Comparison of ENCODE assay signal across 1 cellular context in the genomic region with DNA sequence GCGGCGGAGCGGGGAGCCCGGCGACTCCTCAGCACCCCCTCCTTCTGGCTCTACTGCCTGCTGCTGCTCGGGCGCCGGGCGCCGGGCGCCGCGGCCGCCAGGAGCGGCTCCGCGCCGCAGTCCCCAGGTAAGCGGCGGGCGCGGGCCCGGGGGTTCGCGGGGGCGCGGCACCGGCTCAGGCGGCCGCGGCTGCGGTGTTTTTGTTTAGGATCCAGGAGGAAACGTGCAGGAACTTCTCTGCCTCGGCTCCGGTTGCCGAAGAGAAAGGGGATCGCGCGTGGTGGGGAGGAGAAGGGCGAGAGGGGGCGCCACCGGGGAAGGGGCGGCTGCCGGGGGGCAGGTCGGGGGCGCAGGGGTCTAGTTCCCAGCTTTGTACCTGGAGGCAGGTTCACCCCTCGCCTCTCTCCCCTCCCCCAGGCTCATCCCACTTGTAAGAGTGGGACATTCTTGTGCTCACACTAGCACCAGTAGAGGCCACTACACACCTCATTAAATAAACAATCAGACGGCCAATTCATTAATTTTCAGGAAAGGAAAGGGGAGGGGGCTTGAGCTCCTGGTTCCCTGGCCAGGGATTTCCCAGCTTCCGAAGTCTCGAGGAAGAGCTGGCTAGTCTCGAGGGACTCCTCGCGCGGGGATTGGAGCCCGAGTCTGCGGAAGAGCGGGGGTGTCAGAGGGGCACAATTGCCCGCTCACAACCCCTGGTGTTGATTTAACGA.
A peak's percentile ranks its signal among the peaks of the same experiment; 100 is the strongest.
TF ChIP-seq lines count a peak whose summit lies in the region.

No MANE protein-coding gene starts in this region.

TF ChIP-seq in HEK293, 187 proteins besides CTCF, POLR2A, EP300 and RAD21 (continued from another document and continues in another):
- TF ChIP-seq ZNF76 (tag by site-specific recombination; IDR thresholded peaks at IDR 0.05; ENCODE audit: borderline replicate concordance, low read depth): peak; percentile 61; the same call in 1 of the 2 replicates
- TF ChIP-seq ZNF324 (tag by site-specific recombination; IDR thresholded peaks at IDR 0.05): 0 out of 2 replicates have a peak, but pooled peaks have one; percentile 28
- TF ChIP-seq PRDM1 (tag by site-specific recombination; IDR thresholded peaks at IDR 0.05): peak; percentile 62; the same call in 1 of the 2 replicates
- no peak for TF ChIP-seq ZNF530 (tag by site-specific recombination; IDR thresholded peaks at IDR 0.05; ENCODE audit: low read depth)
- TF ChIP-seq IKZF3 (tag by site-specific recombination; IDR thresholded peaks at IDR 0.05): peak; percentile 93
- TF ChIP-seq, protein P1, sequence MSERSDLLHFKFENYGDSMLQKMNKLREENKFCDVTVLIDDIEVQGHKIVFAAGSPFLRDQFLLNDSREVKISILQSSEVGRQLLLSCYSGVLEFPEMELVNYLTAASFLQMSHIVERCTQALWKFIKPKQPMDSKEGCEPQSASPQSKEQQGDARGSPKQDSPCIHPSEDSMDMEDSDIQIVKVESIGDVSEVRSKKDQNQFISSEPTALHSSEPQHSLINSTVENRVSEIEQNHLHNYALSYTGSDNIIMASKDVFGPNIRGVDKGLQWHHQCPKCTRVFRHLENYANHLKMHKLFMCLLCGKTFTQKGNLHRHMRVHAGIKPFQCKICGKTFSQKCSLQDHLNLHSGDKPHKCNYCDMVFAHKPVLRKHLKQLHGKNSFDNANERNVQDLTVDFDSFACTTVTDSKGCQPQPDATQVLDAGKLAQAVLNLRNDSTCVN (tag by site-specific recombination; optimal IDR thresholded peaks at IDR 0.05): peak; percentile 67
- 0 out of 2 replicates have a peak, but pooled peaks have one; percentile 21 for TF ChIP-seq GLIS1 (tag by site-specific recombination; IDR thresholded peaks at IDR 0.05)
- peak; percentile 23; the same call in 1 of the 2 replicates for TF ChIP-seq ZIC2 (tag by site-specific recombination; IDR thresholded peaks at IDR 0.05)
- TF ChIP-seq, protein P2, sequence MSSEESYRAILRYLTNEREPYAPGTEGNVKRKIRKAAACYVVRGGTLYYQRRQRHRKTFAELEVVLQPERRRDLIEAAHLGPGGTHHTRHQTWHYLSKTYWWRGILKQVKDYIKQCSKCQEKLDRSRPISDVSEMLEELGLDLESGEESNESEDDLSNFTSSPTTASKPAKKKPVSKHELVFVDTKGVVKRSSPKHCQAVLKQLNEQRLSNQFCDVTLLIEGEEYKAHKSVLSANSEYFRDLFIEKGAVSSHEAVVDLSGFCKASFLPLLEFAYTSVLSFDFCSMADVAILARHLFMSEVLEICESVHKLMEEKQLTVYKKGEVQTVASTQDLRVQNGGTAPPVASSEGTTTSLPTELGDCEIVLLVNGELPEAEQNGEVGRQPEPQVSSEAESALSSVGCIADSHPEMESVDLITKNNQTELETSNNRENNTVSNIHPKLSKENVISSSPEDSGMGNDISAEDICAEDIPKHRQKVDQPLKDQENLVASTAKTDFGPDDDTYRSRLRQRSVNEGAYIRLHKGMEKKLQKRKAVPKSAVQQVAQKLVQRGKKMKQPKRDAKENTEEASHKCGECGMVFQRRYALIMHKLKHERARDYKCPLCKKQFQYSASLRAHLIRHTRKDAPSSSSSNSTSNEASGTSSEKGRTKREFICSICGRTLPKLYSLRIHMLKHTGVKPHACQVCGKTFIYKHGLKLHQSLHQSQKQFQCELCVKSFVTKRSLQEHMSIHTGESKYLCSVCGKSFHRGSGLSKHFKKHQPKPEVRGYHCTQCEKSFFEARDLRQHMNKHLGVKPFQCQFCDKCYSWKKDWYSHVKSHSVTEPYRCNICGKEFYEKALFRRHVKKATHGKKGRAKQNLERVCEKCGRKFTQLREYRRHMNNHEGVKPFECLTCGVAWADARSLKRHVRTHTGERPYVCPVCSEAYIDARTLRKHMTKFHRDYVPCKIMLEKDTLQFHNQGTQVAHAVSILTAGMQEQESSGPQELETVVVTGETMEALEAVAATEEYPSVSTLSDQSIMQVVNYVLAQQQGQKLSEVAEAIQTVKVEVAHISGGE (tag by site-specific recombination; conservative IDR thresholded peaks at IDR 0.05; ENCODE audit: low read depth): no peak; the same call in 1 of the 2 replicates
- TF ChIP-seq MZF1 (tag by site-specific recombination; IDR thresholded peaks at IDR 0.05; ENCODE audit: borderline replicate concordance): peak; percentile 82; the same call in 1 of the 2 replicates
- 0 out of 2 replicates have a peak, but pooled peaks have one; percentile 31 for TF ChIP-seq GFI1B (tag by site-specific recombination; IDR thresholded peaks at IDR 0.05)
- TF ChIP-seq, protein P3, sequence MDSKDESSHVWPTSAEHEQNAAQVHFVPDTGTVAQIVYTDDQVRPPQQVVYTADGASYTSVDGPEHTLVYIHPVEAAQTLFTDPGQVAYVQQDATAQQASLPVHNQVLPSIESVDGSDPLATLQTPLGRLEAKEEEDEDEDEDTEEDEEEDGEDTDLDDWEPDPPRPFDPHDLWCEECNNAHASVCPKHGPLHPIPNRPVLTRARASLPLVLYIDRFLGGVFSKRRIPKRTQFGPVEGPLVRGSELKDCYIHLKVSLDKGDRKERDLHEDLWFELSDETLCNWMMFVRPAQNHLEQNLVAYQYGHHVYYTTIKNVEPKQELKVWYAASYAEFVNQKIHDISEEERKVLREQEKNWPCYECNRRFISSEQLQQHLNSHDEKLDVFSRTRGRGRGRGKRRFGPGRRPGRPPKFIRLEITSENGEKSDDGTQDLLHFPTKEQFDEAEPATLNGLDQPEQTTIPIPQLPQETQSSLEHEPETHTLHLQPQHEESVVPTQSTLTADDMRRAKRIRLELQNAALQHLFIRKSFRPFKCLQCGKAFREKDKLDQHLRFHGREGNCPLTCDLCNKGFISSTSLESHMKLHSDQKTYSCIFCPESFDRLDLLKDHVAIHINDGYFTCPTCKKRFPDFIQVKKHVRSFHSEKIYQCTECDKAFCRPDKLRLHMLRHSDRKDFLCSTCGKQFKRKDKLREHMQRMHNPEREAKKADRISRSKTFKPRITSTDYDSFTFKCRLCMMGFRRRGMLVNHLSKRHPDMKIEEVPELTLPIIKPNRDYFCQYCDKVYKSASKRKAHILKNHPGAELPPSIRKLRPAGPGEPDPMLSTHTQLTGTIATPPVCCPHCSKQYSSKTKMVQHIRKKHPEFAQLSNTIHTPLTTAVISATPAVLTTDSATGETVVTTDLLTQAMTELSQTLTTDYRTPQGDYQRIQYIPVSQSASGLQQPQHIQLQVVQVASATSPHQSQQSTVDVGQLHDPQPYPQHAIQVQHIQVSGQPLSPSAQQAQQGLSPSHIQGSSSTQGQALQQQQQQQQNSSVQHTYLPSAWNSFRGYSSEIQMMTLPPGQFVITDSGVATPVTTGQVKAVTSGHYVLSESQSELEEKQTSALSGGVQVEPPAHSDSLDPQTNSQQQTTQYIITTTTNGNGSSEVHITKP (tag by site-specific recombination; IDR thresholded peaks at IDR 0.05): no peak
- TF ChIP-seq ZBTB20 (tag by site-specific recombination; IDR thresholded peaks at IDR 0.05): peak; percentile 74
- TF ChIP-seq ZBTB48 (tag by site-specific recombination; IDR thresholded peaks at IDR 0.05): peak; percentile 85
- TF ChIP-seq INSM2 (tag by site-specific recombination; IDR thresholded peaks at IDR 0.05): peak; percentile 78
- TF ChIP-seq BCL11A (tag by site-specific recombination; IDR thresholded peaks at IDR 0.05; ENCODE audit: low read depth): peak; percentile 61; the same call in 1 of the 2 replicates
- no peak for TF ChIP-seq PRDM6 (tag by site-specific recombination; IDR thresholded peaks at IDR 0.05)
- TF ChIP-seq, protein P4, sequence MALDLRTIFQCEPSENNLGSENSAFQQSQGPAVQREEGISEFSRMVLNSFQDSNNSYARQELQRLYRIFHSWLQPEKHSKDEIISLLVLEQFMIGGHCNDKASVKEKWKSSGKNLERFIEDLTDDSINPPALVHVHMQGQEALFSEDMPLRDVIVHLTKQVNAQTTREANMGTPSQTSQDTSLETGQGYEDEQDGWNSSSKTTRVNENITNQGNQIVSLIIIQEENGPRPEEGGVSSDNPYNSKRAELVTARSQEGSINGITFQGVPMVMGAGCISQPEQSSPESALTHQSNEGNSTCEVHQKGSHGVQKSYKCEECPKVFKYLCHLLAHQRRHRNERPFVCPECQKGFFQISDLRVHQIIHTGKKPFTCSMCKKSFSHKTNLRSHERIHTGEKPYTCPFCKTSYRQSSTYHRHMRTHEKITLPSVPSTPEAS (tag by site-specific recombination; IDR thresholded peaks at IDR 0.05): peak; percentile 43; the same call in 1 of the 2 replicates
- TF ChIP-seq, protein P5, sequence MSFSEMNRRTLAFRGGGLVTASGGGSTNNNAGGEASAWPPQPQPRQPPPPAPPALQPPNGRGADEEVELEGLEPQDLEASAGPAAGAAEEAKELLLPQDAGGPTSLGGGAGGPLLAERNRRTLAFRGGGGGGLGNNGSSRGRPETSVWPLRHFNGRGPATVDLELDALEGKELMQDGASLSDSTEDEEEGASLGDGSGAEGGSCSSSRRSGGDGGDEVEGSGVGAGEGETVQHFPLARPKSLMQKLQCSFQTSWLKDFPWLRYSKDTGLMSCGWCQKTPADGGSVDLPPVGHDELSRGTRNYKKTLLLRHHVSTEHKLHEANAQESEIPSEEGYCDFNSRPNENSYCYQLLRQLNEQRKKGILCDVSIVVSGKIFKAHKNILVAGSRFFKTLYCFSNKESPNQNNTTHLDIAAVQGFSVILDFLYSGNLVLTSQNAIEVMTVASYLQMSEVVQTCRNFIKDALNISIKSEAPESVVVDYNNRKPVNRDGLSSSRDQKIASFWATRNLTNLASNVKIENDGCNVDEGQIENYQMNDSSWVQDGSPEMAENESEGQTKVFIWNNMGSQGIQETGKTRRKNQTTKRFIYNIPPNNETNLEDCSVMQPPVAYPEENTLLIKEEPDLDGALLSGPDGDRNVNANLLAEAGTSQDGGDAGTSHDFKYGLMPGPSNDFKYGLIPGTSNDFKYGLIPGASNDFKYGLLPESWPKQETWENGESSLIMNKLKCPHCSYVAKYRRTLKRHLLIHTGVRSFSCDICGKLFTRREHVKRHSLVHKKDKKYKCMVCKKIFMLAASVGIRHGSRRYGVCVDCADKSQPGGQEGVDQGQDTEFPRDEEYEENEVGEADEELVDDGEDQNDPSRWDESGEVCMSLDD (tag by site-specific recombination; IDR thresholded peaks at IDR 0.05): peak; percentile 78
- TF ChIP-seq, protein P6, sequence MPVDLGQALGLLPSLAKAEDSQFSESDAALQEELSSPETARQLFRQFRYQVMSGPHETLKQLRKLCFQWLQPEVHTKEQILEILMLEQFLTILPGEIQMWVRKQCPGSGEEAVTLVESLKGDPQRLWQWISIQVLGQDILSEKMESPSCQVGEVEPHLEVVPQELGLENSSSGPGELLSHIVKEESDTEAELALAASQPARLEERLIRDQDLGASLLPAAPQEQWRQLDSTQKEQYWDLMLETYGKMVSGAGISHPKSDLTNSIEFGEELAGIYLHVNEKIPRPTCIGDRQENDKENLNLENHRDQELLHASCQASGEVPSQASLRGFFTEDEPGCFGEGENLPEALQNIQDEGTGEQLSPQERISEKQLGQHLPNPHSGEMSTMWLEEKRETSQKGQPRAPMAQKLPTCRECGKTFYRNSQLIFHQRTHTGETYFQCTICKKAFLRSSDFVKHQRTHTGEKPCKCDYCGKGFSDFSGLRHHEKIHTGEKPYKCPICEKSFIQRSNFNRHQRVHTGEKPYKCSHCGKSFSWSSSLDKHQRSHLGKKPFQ (tag by site-specific recombination; IDR thresholded peaks at IDR 0.05): peak; percentile 99
- 0 out of 2 replicates have a peak, but pooled peaks have one; percentile 49 for TF ChIP-seq TCF7L2 (IDR thresholded peaks at IDR 0.05; ENCODE audit: borderline replicate concordance, low read depth, low read length)
- peak; percentile 52 for TF ChIP-seq KLF10 (tag by site-specific recombination; IDR thresholded peaks at IDR 0.05)
- no peak for TF ChIP-seq ZBTB6 (tag by site-specific recombination; IDR thresholded peaks at IDR 0.05)
- 0 out of 2 replicates have a peak, but pooled peaks have one; percentile 19 for TF ChIP-seq ZNF391 (tag by site-specific recombination; IDR thresholded peaks at IDR 0.05; ENCODE audit: borderline replicate concordance, low read depth)
- peak; percentile 31; the same call in 1 of the 2 replicates for TF ChIP-seq KLF9 (tag by site-specific recombination; IDR thresholded peaks at IDR 0.05; ENCODE audit: low read depth)
- peak; percentile 78 for TF ChIP-seq EGR2 (tag by site-specific recombination; IDR thresholded peaks at IDR 0.05; ENCODE audit: low read depth)
- no peak for TF ChIP-seq ZNF37A (tag by site-specific recombination; IDR thresholded peaks at IDR 0.05)
- TF ChIP-seq ZNF354C (tag by site-specific recombination; IDR thresholded peaks at IDR 0.05; ENCODE audit: borderline replicate concordance, low read depth): no peak
- peak; percentile 44; the same call in 1 of the 2 replicates for TF ChIP-seq WT1 (tag by site-specific recombination; IDR thresholded peaks at IDR 0.05)
- TF ChIP-seq SCRT1 (tag by site-specific recombination; IDR thresholded peaks at IDR 0.05; ENCODE audit: borderline replicate concordance): peak; percentile 86
- peak; percentile 88 for TF ChIP-seq ZBTB8A (tag by site-specific recombination; IDR thresholded peaks at IDR 0.05)
- peak; percentile 74; the same call in 1 of the 2 replicates for TF ChIP-seq ZNF2 (tag by site-specific recombination; IDR thresholded peaks at IDR 0.05)
- TF ChIP-seq ZNF521 (tag by site-specific recombination; IDR thresholded peaks at IDR 0.05): no peak
- TF ChIP-seq ZNF19 (tag by site-specific recombination; IDR thresholded peaks at IDR 0.05; ENCODE audit: low read depth): no peak
